17 cellular contexts compared by ENCODE assay signal in the genomic region with DNA sequence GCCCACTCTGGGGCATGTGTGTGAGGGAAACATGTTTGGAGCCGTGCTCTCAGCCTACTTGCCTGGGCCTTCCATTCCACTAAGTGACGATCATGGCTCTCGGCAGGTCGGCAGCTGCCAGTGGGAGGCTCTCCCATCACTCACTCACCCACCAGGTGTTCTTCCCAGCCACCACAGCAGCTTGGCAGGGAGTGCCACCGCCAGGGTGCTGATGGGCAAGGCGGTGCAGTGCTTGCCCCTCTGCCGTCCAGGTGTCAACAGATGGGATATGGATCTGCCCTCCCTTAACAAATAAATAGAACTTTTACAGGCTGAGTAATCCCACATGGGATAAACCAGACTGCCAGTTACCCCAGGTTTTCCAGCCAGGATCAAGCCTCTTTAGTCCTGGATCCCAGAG.
A peak's percentile ranks its signal among the peaks of the same experiment; 100 is the strongest.
DNase-seq lines count a peak whose midpoint lies in the region; ATAC-seq and TF ChIP-seq lines count a peak whose summit lies in the region.
"Had no signal": no experiment of that assay in that cellular context is flagged by ENCODE, and none has a peak within 500 bp of the region (broad histone marks: within the 10 kb centered on the region; RNA-seq: fewer than 3 reads in every experiment).

No MANE protein-coding gene starts in this region.

- CTCF ChIA-PET in HEK293 (lab: Yijun Ruan, JAX), result no interaction called here

- H3K36me3 Mint-ChIP-seq in nephron (ENCODE audit: low read depth), result no peaks in the 10 kb centered on the region
- peaks cover 1% of the 10 kb centered on the region for H3K36me3 Mint-ChIP-seq in activated T-cell treated with anti-CD3 and anti-CD28 coated beads, Interleukin-2, amount 50 U/mL, for 4 hours (ENCODE audit: insufficient read depth)
- H3K36me3 Mint-ChIP-seq: CD8-positive, alpha-beta memory T cell had no signal

- no peaks in the 10 kb centered on the region for H3K27me3 Mint-ChIP-seq in nephron (ENCODE audit: low read depth)
- H3K27me3 Mint-ChIP-seq in activated T-cell treated with anti-CD3 and anti-CD28 coated beads, Interleukin-2, amount 50 U/mL, for 4 hours (ENCODE audit: low read depth), result no peaks in the 10 kb centered on the region

- peak; percentile 81 for DNase-seq in NCI-H1105 (lab: John Stamatoyannopoulos, UW)
- DNase-seq in NCI-H524 treated with DMSO at 0.1 percent for 48 hours (lab: John Stamatoyannopoulos, UW), result peak; percentile 14
- DNase-seq in activated T-cell treated with anti-CD3 and anti-CD28 coated beads, Interleukin-2, amount 50 U/mL, for 4 hours, result no peak
- no peak for DNase-seq in Kasumi-1 (lab: John Stamatoyannopoulos, UW)
- DNase-seq: ACHN; C1 segment of cervical spinal cord; CD8-positive, alpha-beta memory T cell; DND-41; HCEC 1CT; NCI-H1694 treated with DMSO at 0.1 percent for 48 hours; NK-92 treated with Interleukin-12 subunit alpha and Interleukin-12 subunit beta, amount 100 ng/mL, for 24 hours; Right ventricle myocardium superior had no signal

- no peaks in the 10 kb centered on the region for H3K36me3 ChIP-seq in HEK293 (ENCODE audit: control insufficient read depth in 2 of 2, insufficient read depth in 1 of 2, low read length in 2 of 2)

- TF ChIP-seq CTCF in HEK293 (tag by site-specific recombination; IDR thresholded peaks at IDR 0.05), result no peak
- no peak for TF ChIP-seq CTCF in nephron (IDR thresholded peaks at IDR 0.05; ENCODE audit: unreplicated experiment in 3 of 3)

- no peak for ATAC-seq in GM21723 (IDR thresholded peaks at IDR 0.05; ENCODE audit: unreplicated experiment)
- no peak for ATAC-seq in activated T-cell treated with anti-CD3 and anti-CD28 coated beads, Interleukin-2, amount 50 U/mL, for 4 hours

- H3K27ac Mint-ChIP-seq in nephron, result peak overlapping the region in 2 of 3 experiments; percentile 27
- H3K27ac Mint-ChIP-seq: CD8-positive, alpha-beta memory T cell; T-helper 2 cell treated with Interferon-gamma antibody and Interleukin-4, amounts not matched to agents 5 μg/mL and 100 μg/mL, for 36 hours had no signal

- POLR2A ChIA-PET in HEK293 (lab: Yijun Ruan, JAX), result no interaction called here

- no peaks in the 10 kb centered on the region for H3K9me3 Mint-ChIP-seq in nephron
- H3K9me3 Mint-ChIP-seq in activated T-cell treated with anti-CD3 and anti-CD28 coated beads, Interleukin-2, amount 50 U/mL, for 4 hours, result no peaks in the 10 kb centered on the region
- H3K9me3 Mint-ChIP-seq: CD8-positive, alpha-beta memory T cell; T-helper 2 cell treated with Interferon-gamma antibody and Interleukin-4, amounts not matched to agents 5 μg/mL and 100 μg/mL, for 36 hours had no signal

- H3K9me3 ChIP-seq in HEK293 (ENCODE audit: control insufficient read depth, insufficient read depth, low read depth, low read length), result no peaks in the 10 kb centered on the region

- H3K4me3 Mint-ChIP-seq in nephron, result no peak overlapping the region
- no peak overlapping the region for H3K4me3 Mint-ChIP-seq in activated T-cell treated with anti-CD3 and anti-CD28 coated beads, Interleukin-2, amount 50 U/mL, for 4 hours
- H3K4me3 Mint-ChIP-seq: CD8-positive, alpha-beta memory T cell; T-helper 2 cell treated with Interferon-gamma antibody and Interleukin-4, amounts not matched to agents 5 μg/mL and 100 μg/mL, for 36 hours had no signal

- H3K27ac ChIP-seq in HEK293 (ENCODE audit: extremely low read depth, low read depth, low read length), result no peak overlapping the region
- H3K27ac ChIP-seq: SK-N-MC had no signal

- H3K4me1 ChIP-seq in HEK293 (ENCODE audit: control insufficient read depth, insufficient read depth, low read length), result 0 out of 2 replicates have a peak, but pooled peaks cover 3% of the 10 kb centered on the region

- H3K4me1 Mint-ChIP-seq in nephron, result peaks cover 28% of the 10 kb centered on the region
- H3K4me1 Mint-ChIP-seq in activated T-cell treated with anti-CD3 and anti-CD28 coated beads, Interleukin-2, amount 50 U/mL, for 4 hours (ENCODE audit: low read depth), result no peaks in the 10 kb centered on the region
- H3K4me1 Mint-ChIP-seq: CD8-positive, alpha-beta memory T cell had no signal

- no peak overlapping the region for H3K4me3 ChIP-seq in HEK293 (ENCODE audit: low read depth, low read length)
- H3K4me3 ChIP-seq: SK-N-MC had no signal

TF ChIP-seq in HEK293, 187 proteins besides CTCF, POLR2A, EP300 and RAD21:
- TF ChIP-seq ZIC2 (tag by site-specific recombination; IDR thresholded peaks at IDR 0.05), result peak; percentile 41
- TF ChIP-seq ZNF707 (tag by site-specific recombination; IDR thresholded peaks at IDR 0.05), result no peak
- TF ChIP-seq ZNF211 (tag by site-specific recombination; IDR thresholded peaks at IDR 0.05; ENCODE audit: low read depth), result no peak
- TF ChIP-seq, protein P1, sequence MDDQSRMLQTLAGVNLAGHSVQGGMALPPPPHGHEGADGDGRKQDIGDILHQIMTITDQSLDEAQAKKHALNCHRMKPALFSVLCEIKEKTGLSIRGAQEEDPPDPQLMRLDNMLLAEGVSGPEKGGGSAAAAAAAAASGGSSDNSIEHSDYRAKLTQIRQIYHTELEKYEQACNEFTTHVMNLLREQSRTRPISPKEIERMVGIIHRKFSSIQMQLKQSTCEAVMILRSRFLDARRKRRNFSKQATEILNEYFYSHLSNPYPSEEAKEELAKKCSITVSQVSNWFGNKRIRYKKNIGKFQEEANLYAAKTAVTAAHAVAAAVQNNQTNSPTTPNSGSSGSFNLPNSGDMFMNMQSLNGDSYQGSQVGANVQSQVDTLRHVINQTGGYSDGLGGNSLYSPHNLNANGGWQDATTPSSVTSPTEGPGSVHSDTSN (CRISPR knock-in tag; IDR thresholded peaks at IDR 0.05), result no peak

Comparison
In these comparisons a context has a peak if more than half of its experiments do, and no peak if none do; other contexts are left out.
1. DNase-seq: peak in NCI-H1105 (single experiment) and NCI-H524 treated with DMSO at 0.1 percent for 48 hours (single experiment); none in activated T-cell treated with anti-CD3 and anti-CD28 coated beads, Interleukin-2, amount 50 U/mL, for 4 hours (single experiment) and Kasumi-1 (0 of 2).